Comparison of ENCODE assay signal across 25 cellular contexts in the genomic region with DNA sequence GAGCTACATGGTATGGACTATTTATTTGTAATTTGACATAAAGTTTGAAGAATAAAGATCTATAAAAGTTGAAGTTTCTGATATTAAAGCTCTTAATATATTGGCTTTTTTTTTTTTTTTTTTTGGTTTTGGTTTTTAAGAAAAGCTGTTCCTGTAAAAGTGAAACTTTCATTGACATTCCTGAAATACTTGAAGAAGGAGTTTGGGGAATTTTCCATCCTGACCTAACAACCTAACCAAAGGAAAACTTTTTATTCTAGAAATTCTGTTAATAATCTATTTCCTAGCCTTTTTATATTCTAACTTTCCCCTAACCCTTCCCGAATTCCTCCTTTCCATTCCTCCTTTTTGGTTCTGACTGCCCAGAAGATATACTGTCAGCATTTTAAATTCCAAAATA.
DNase-seq lines count a peak whose midpoint lies in the region; ATAC-seq, FAIRE-seq and TF ChIP-seq lines count a peak whose summit lies in the region.
"Had no signal": no experiment of that assay in that cellular context is flagged by ENCODE, and none has a peak within 500 bp of the region (broad histone marks: within the 10 kb centered on the region; RNA-seq: fewer than 3 reads in every experiment).

No MANE protein-coding gene starts in this region.

- H2AFZ ChIP-seq in neural progenitor cell (replicated peaks): no peak overlapping the region

- H3K9me3 Mint-ChIP-seq in chondrocyte (ENCODE audit: low read depth) (peaks cover 1% of the 10 kb centered on the region), neural progenitor cell (no peaks in the 10 kb centered on the region)
- H3K9me3 Mint-ChIP-seq in activated T-helper 2 cell treated with anti-CD3 and anti-CD28 coated beads, Interferon-gamma antibody, Interleukin-2, Interleukin-4, amounts not matched to agents 10 μg/mL and 5 μg/mL and 100 μg/mL, durations not matched to agents 14 hours and 24 hours and 36 hours: no peaks in the 10 kb centered on the region
- H3K9me3 Mint-ChIP-seq: effector memory CD8-positive, alpha-beta T cell; natural killer cell treated with Interleukin-12 subunit alpha and Interleukin-12 subunit beta and Interleukin-15 and Interleukin-18, amount 100 ng/mL, for 72 hours had no signal

- H3K27ac Mint-ChIP-seq in chondrocyte (ENCODE audit: unreplicated experiment): peak overlapping the region; percentile 78
- H3K27ac Mint-ChIP-seq in activated T-helper 2 cell treated with anti-CD3 and anti-CD28 coated beads, Interferon-gamma antibody, Interleukin-2, Interleukin-4, amounts not matched to agents 10 μg/mL and 5 μg/mL and 100 μg/mL, durations not matched to agents 14 hours and 24 hours and 36 hours: no peak overlapping the region
- H3K27ac Mint-ChIP-seq in neural progenitor cell: no peak overlapping the region
- H3K27ac Mint-ChIP-seq: effector memory CD8-positive, alpha-beta T cell had no signal

- no peaks in the 10 kb centered on the region for H3K27me3 ChIP-seq in right atrium auricular region
- no peaks in the 10 kb centered on the region for H3K27me3 ChIP-seq in neural progenitor cell
- H3K27me3 ChIP-seq: BLaER1 treated with 17β-estradiol and CSF1 and Interleukin-3, amounts not matched to agents 10 nM and 100 nM; MG63; uterus had no signal

- no peaks in the 10 kb centered on the region for H3F3A ChIP-seq in neural progenitor cell (ENCODE audit: low read depth)

- H3K27me3 Mint-ChIP-seq in chondrocyte (ENCODE audit: low read depth) (no peaks in the 10 kb centered on the region), neural progenitor cell (ENCODE audit: insufficient read depth, low read depth) (peaks cover 2% of the 10 kb centered on the region)
- H3K27me3 Mint-ChIP-seq in activated T-helper 2 cell treated with anti-CD3 and anti-CD28 coated beads, Interferon-gamma antibody, Interleukin-2, Interleukin-4, amounts not matched to agents 10 μg/mL and 5 μg/mL and 100 μg/mL, durations not matched to agents 14 hours and 24 hours and 36 hours (ENCODE audit: low read depth): no peaks in the 10 kb centered on the region
- H3K27me3 Mint-ChIP-seq: effector memory CD8-positive, alpha-beta T cell; natural killer cell treated with Interleukin-12 subunit alpha and Interleukin-12 subunit beta and Interleukin-15 and Interleukin-18, amount 100 ng/mL, for 72 hours had no signal

- no peak overlapping the region for H3K4me3 ChIP-seq in kidney (ENCODE audit: low read length in 2 of 2)
- H3K4me3 ChIP-seq in right atrium auricular region: no peak overlapping the region
- no peak overlapping the region for H3K4me3 ChIP-seq in neural progenitor cell
- H3K4me3 ChIP-seq: BLaER1 treated with 17β-estradiol and CSF1 and Interleukin-3, amounts not matched to agents 10 nM and 100 nM; MG63; prostate gland; uterus had no signal

- no peaks in the 10 kb centered on the region for H3K79me2 ChIP-seq in neural progenitor cell (ENCODE audit: low read depth)

- TF ChIP-seq CTCF in chondrocyte (IDR thresholded peaks at IDR 0.05) (no peak), kidney (IDR thresholded peaks at IDR 0.05; ENCODE audit: borderline replicate concordance, extremely low read depth, insufficient read depth) (no peak), right atrium auricular region (IDR thresholded peaks at IDR 0.05) (no peak), neural progenitor cell (IDR thresholded peaks at IDR 0.05) (no peak)

- FAIRE-seq in A204.1 (lab: Jason Lieb, UNC): peak; percentile 87
- FAIRE-seq in kidney (lab: Jason Lieb, UNC): peak; percentile 85
- FAIRE-seq: TTC549 had no signal

- H3K9me3 ChIP-seq in kidney (ENCODE audit: control insufficient read depth in 1 of 2, low read length in 2 of 2) (peaks cover 0 to 2% of the 10 kb centered on the region in 2 donors), right atrium auricular region (no peaks in the 10 kb centered on the region), neural progenitor cell (ENCODE audit: low read depth) (no peaks in the 10 kb centered on the region)
- H3K9me3 ChIP-seq: BLaER1 treated with 17β-estradiol and CSF1 and Interleukin-3, amounts not matched to agents 10 nM and 100 nM; MG63; prostate gland; uterus had no signal

- intact Hi-C loops in kidney (cut with DNase I): no loop called here
- intact Hi-C loops in activated T-helper 2 cell treated with anti-CD3 and anti-CD28 coated beads, Interferon-gamma antibody, Interleukin-2, Interleukin-4, amounts not matched to agents 10 μg/mL and 5 μg/mL and 100 μg/mL, durations not matched to agents 14 hours and 24 hours and 36 hours (cut with micrococcal nuclease): no loop called here

- H3K36me3 ChIP-seq in kidney (ENCODE audit: control insufficient read depth in 1 of 2, insufficient read depth in 2 of 2, low read length in 2 of 2) (peaks cover 3 to 8% of the 10 kb centered on the region in 2 donors), right atrium auricular region (peaks cover 8% of the 10 kb centered on the region), neural progenitor cell (no peaks in the 10 kb centered on the region)
- H3K36me3 ChIP-seq: prostate gland, uterus had no signal

- H3K36me3 Mint-ChIP-seq in chondrocyte (ENCODE audit: low read depth) (peaks cover 2% of the 10 kb centered on the region), neural progenitor cell (no peaks in the 10 kb centered on the region)
- peaks cover 11% of the 10 kb centered on the region for H3K36me3 Mint-ChIP-seq in activated T-helper 2 cell treated with anti-CD3 and anti-CD28 coated beads, Interferon-gamma antibody, Interleukin-2, Interleukin-4, amounts not matched to agents 10 μg/mL and 5 μg/mL and 100 μg/mL, durations not matched to agents 14 hours and 24 hours and 36 hours (ENCODE audit: low read depth)
- H3K36me3 Mint-ChIP-seq: natural killer cell treated with Interleukin-12 subunit alpha and Interleukin-12 subunit beta and Interleukin-15 and Interleukin-18, amount 100 ng/mL, for 72 hours had no signal

- H3K4me1 Mint-ChIP-seq in chondrocyte (ENCODE audit: low read depth) (peaks cover 64% of the 10 kb centered on the region), neural progenitor cell (peaks cover 4% of the 10 kb centered on the region)
- H3K4me1 Mint-ChIP-seq in activated T-helper 2 cell treated with anti-CD3 and anti-CD28 coated beads, Interferon-gamma antibody, Interleukin-2, Interleukin-4, amounts not matched to agents 10 μg/mL and 5 μg/mL and 100 μg/mL, durations not matched to agents 14 hours and 24 hours and 36 hours (ENCODE audit: low read depth): peaks cover 14% of the 10 kb centered on the region

- H4K20me1 ChIP-seq in neural progenitor cell (ENCODE audit: low read depth): peaks cover 9% of the 10 kb centered on the region

- H3K4me1 ChIP-seq in kidney (ENCODE audit: control insufficient read depth in 1 of 2, insufficient read depth in 1 of 2, low read depth in 1 of 2, low read length in 2 of 2) (no peaks in the 10 kb centered on the region), right atrium auricular region (no peaks in the 10 kb centered on the region), neural progenitor cell (no peaks in the 10 kb centered on the region)
- H3K4me1 ChIP-seq: BLaER1 treated with 17β-estradiol and CSF1 and Interleukin-3, amounts not matched to agents 10 nM and 100 nM; prostate gland; uterus had no signal

- H3K9ac ChIP-seq in kidney (ENCODE audit: low read length in 2 of 2) (no peak overlapping the region), neural progenitor cell (no peak overlapping the region)
- H3K9ac ChIP-seq: BLaER1 treated with 17β-estradiol and CSF1 and Interleukin-3, amounts not matched to agents 10 nM and 100 nM had no signal

- H3K4me2 ChIP-seq in neural progenitor cell: no peak overlapping the region
- H3K4me2 ChIP-seq: BLaER1 treated with 17β-estradiol and CSF1 and Interleukin-3, amounts not matched to agents 10 nM and 100 nM had no signal

- H3K4me3 Mint-ChIP-seq in chondrocyte (ENCODE audit: unreplicated experiment) (no peak overlapping the region), neural progenitor cell (no peak overlapping the region)
- no peak overlapping the region for H3K4me3 Mint-ChIP-seq in activated T-helper 2 cell treated with anti-CD3 and anti-CD28 coated beads, Interferon-gamma antibody, Interleukin-2, Interleukin-4, amounts not matched to agents 10 μg/mL and 5 μg/mL and 100 μg/mL, durations not matched to agents 14 hours and 24 hours and 36 hours (ENCODE audit: low read depth)
- H3K4me3 Mint-ChIP-seq: effector memory CD8-positive, alpha-beta T cell; natural killer cell treated with Interleukin-12 subunit alpha and Interleukin-12 subunit beta and Interleukin-15 and Interleukin-18, amount 100 ng/mL, for 72 hours had no signal

- H3K27ac ChIP-seq in kidney (ENCODE audit: low read depth in 2 of 2, low read length in 2 of 2) (peak overlapping the region in 1 of 2 donors; percentile 28), right atrium auricular region (no peak overlapping the region), neural progenitor cell (no peak overlapping the region)
- H3K27ac ChIP-seq: BLaER1 treated with 17β-estradiol and CSF1 and Interleukin-3, amounts not matched to agents 10 nM and 100 nM; prostate gland; uterus had no signal

- DNase-seq in M059J (ENCODE audit: low read depth) (peak; percentile 11), chondrocyte (ENCODE audit: low spot score) (no peak), kidney (no peak), right atrium auricular region (ENCODE audit: low spot score) (no peak), neural progenitor cell (ENCODE audit: low spot score) (no peak)
- no peak for DNase-seq in activated T-helper 2 cell treated with anti-CD3 and anti-CD28 coated beads, Interferon-gamma antibody, Interleukin-2, Interleukin-4, amounts not matched to agents 10 μg/mL and 5 μg/mL and 100 μg/mL, durations not matched to agents 14 hours and 24 hours and 36 hours (ENCODE audit: low spot score)
- DNase-seq: activated CD4-positive, alpha-beta T cell treated with anti-CD3 and anti-CD28 coated beads for 48 hours; amygdala; cerebellar nuclear complex; DMS 273 treated with DMSO at 0.1 percent for 48 hours; effector memory CD8-positive, alpha-beta T cell; foreskin fibroblast; hypothalamus; MG63; NCI-H1694; NCI-H2227 treated with DMSO at 0.1 percent for 48 hours; NCI-H82; stimulated activated CD8-positive, alpha-beta memory T cell treated with anti-CD3 and anti-CD28 coated beads, Interleukin-4, amount 100 ng/mL, for 48 hours; uterus had no signal

- no peak for ATAC-seq in HG03521 (IDR thresholded peaks at IDR 0.05; ENCODE audit: unreplicated experiment)
- ATAC-seq: effector memory CD8-positive, alpha-beta T cell had no signal
